In the genomic region with DNA sequence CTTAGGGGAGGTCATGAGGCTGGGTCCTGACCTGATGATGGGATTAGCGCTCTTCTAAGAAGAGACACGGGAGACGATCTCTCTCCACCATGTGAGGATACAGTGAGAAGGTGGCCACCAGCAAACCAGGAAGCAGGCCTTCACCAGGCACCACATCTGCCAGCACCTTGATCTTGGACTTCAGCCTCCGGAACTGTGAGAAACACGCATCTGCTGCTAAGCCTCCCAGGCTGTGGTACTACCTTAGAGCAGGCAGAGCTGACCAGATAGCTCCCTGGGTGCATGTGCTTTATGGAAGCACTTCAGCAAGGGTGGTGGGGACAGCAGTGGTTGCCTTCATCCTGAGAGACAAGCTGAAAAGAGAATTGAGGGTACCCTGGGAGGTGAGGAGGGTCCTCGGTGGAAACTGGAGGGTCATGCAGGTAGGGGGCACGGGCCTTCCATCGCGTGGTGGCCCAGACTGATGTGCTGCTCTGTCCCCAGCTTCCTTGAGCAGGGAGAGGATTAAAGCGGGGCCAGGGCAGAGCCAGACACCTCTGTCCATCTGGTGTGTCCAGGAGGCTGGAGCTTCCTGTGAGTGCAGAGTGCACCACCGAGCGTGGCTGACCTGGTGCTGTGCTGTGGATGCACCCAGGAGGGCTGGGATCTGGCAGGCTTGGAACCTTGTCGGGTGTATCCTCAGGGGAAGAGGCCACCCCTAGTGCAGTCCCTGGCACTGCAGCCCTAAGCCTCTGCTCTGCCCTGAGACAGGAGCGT, we compare ENCODE assay signal across 21 cellular contexts. TPM values are rescaled to one million over a fixed set of nuclear protein-coding genes. Genes with fewer than 3 reads are reported as not detected.
DNase-seq lines count a peak whose midpoint lies in the region; ATAC-seq, FAIRE-seq and TF ChIP-seq lines count a peak whose summit lies in the region.
"Had no signal": no experiment of that assay in that cellular context is flagged by ENCODE, and none has a peak within 500 bp of the region (broad histone marks: within the 10 kb centered on the region; RNA-seq: fewer than 3 reads in every experiment).

No MANE protein-coding gene starts in this region.

- POLR2A ChIA-PET in IMR-90 (lab: Charles Lee; ENCODE audit: unreplicated experiment) (no interaction called here), H1 (lab: Charles Lee; ENCODE audit: partially characterized antibody) (interaction anchor here (1.1 kb wide), 1 partner anchor 277 kb away, joined by 4 read pairs; no protein-coding TSS in a partner anchor)

- in situ Hi-C loops in IMR-90 (cut with MboI; ENCODE audit: low sequenced_read_pairs): no loop called here

- CTCF ChIA-PET in IMR-90 (lab: Yijun Ruan, JAX) (no interaction called here), H1 (lab: Charles Lee; ENCODE audit: partially characterized antibody) (interaction anchor here (1.0 to 1.5 kb wide), 3 partner anchors 26 to 40 kb away, joined by 3 read pairs; no protein-coding TSS in a partner anchor)

- H3K4me1 Mint-ChIP-seq in neural crest cell: peaks cover 22% of the 10 kb centered on the region
- H3K4me1 Mint-ChIP-seq in stimulated activated naive B cell treated with anti-CD40 and anti-IgM and Interleukin-4, amounts not matched to agents 10 μg/mL and 1 μg/mL and 100 μg/mL, for 72 hours: no peaks in the 10 kb centered on the region
- H3K4me1 Mint-ChIP-seq: IgD-negative memory B cell had no signal

- H3K56ac ChIP-seq in IMR-90 (ENCODE audit: extremely low read depth, insufficient read depth, low read length) (no peak overlapping the region), H1 (replicated peaks; ENCODE audit: insufficient read length, low read depth, low read length) (no peak overlapping the region)

- 0 out of 2 replicates have a peak overlapping the region, but pooled peaks have one; percentile 21 for H4K5ac ChIP-seq in IMR-90 (ENCODE audit: low read depth, low read length)
- no peak overlapping the region for H4K5ac ChIP-seq in H1 (ENCODE audit: insufficient read length, low read depth, low read length)

- H3K79me2 ChIP-seq in H1 (ENCODE audit: control insufficient read depth in 1 of 2, insufficient read depth in 2 of 2, low read length in 2 of 2): no peaks in the 10 kb centered on the region

- H4K8ac ChIP-seq in IMR-90 (ENCODE audit: low read depth in 2 of 2, low read length in 2 of 2): peak overlapping the region; percentile 96 to 98; a peak in 2 of 4 replicates
- peak overlapping the region; percentile 72; the same call in 1 of the 2 replicates for H4K8ac ChIP-seq in H1 (ENCODE audit: extremely low read depth, insufficient read depth, low read length)

- H2AFZ ChIP-seq in IMR-90 (replicated peaks; ENCODE audit: low read length, poor library complexity): peak overlapping the region; percentile 62
- no peak overlapping the region for H2AFZ ChIP-seq in H1 (ENCODE audit: low read length)

- H3K14ac ChIP-seq in IMR-90 (replicated peaks; ENCODE audit: low read depth, low read length): peak overlapping the region; percentile 99
- no peak overlapping the region for H3K14ac ChIP-seq in H1 (ENCODE audit: insufficient read length)

- H3K27me3 ChIP-seq in IMR-90 (ENCODE audit: control insufficient read depth, insufficient read depth, low read length) (no peaks in the 10 kb centered on the region), H1 (replicated peaks in 1 of 4; ENCODE audit: control insufficient read depth in 3 of 4, extremely low read depth in 1 of 4, insufficient read depth in 3 of 4, low read length in 3 of 4) (no peaks in the 10 kb centered on the region)

- TF ChIP-seq EP300 in H1 (IDR thresholded peaks at IDR 0.05; ENCODE audit: borderline replicate concordance in 1 of 2, low read depth in 2 of 2, low read length in 2 of 2): no peak

- H3K27ac Mint-ChIP-seq in neural crest cell (ENCODE audit: unreplicated experiment): peak overlapping the region; percentile 8
- no peak overlapping the region for H3K27ac Mint-ChIP-seq in stimulated activated naive B cell treated with anti-CD40 and anti-IgM and Interleukin-4, amounts not matched to agents 10 μg/mL and 1 μg/mL and 100 μg/mL, for 72 hours
- H3K27ac Mint-ChIP-seq: IgD-negative memory B cell had no signal

- dilution Hi-C loops in IMR-90 (cut with HindIII; ENCODE audit: low sequenced_read_pairs, unreplicated experiment): no loop called here

- no peak for FAIRE-seq in H1 (lab: Jason Lieb, UNC)
- FAIRE-seq: small intestine had no signal

- H2BK20ac ChIP-seq in IMR-90 (ENCODE audit: low read depth, low read length): peak overlapping the region; percentile 100
- H2BK20ac ChIP-seq in H1 (ENCODE audit: low read length): peak overlapping the region; percentile 100

- H3K79me1 ChIP-seq in IMR-90 (ENCODE audit: low read depth in 1 of 2, low read length in 2 of 2) (0 out of 4 replicates have a peak, but pooled peaks cover 0 to 3% of the 10 kb centered on the region in 2 experiments), H1 (ENCODE audit: low read depth, low read length) (no peaks in the 10 kb centered on the region)

- peak overlapping the region; percentile 92; the same call in 2 of the 3 replicates for H2BK15ac ChIP-seq in IMR-90 (ENCODE audit: low read depth, low read length)
- H2BK15ac ChIP-seq in H1 (ENCODE audit: low read length): peak overlapping the region; percentile 53; the same call in 1 of the 2 replicates

- H2BK120ac ChIP-seq in IMR-90 (ENCODE audit: low read depth, low read length) (peak overlapping the region; percentile 100), H1 (replicated peaks; ENCODE audit: low read depth, low read length) (peak overlapping the region; percentile 63)

- H3K4me3 Mint-ChIP-seq in neural crest cell: no peak overlapping the region
- no peak overlapping the region for H3K4me3 Mint-ChIP-seq in stimulated activated naive B cell treated with anti-CD40 and anti-IgM and Interleukin-4, amounts not matched to agents 10 μg/mL and 1 μg/mL and 100 μg/mL, for 72 hours
- H3K4me3 Mint-ChIP-seq: IgD-negative memory B cell had no signal

- H3K9ac ChIP-seq in IMR-90 (ENCODE audit: low read depth, low read length): no peak overlapping the region
- H3K9ac ChIP-seq in H1 (replicated peaks in 1 of 4; ENCODE audit: extremely low read depth in 1 of 4, low read depth in 3 of 4, low read length in 3 of 4): peak overlapping the region in 1 of 4 experiments; percentile 42; a peak in 3 of 7 replicates

- H3K4me3 ChIP-seq in IMR-90 (ENCODE audit: insufficient read depth, low read depth, low read length): no peak overlapping the region
- H3K4me3 ChIP-seq in H1 (ENCODE audit: extremely low read depth in 1 of 4, insufficient read depth in 2 of 4, low read depth in 3 of 4, low read length in 4 of 4): no peak overlapping the region
- H3K4me3 ChIP-seq: prostate gland had no signal

- H4K20me1 ChIP-seq in IMR-90 (ENCODE audit: insufficient read depth, low read length): no peaks in the 10 kb centered on the region
- H4K20me1 ChIP-seq in H1 (replicated peaks in 1 of 2; ENCODE audit: control insufficient read depth in 1 of 2, insufficient read depth in 2 of 2, low read length in 2 of 2): no peaks in the 10 kb centered on the region

- H3K4ac ChIP-seq in IMR-90 (ENCODE audit: low read depth, low read length): peak overlapping the region; percentile 100
- peak overlapping the region; percentile 89 for H3K4ac ChIP-seq in H1 (replicated peaks; ENCODE audit: insufficient read length, low read depth, low read length)

- TF ChIP-seq RAD21 in IMR-90 (IDR thresholded peaks at IDR 0.05; ENCODE audit: low read length) (no peak), H1 (IDR thresholded peaks at IDR 0.05 in 1 of 2, conservative IDR thresholded peaks at IDR 0.05 in 1 of 2; ENCODE audit: low read depth in 2 of 2, low read length in 2 of 2) (no peak)

- H3K36me3 ChIP-seq in IMR-90 (ENCODE audit: control insufficient read depth, insufficient read depth, low read length) (no peaks in the 10 kb centered on the region), H1 (ENCODE audit: control insufficient read depth in 2 of 4, insufficient read depth in 4 of 4, low read length in 3 of 4) (no peaks in the 10 kb centered on the region)
- H3K36me3 ChIP-seq: prostate gland had no signal

- 92% methylated on average over 6 of the region's 14 CpGs; no CpG with 5 or more reads in 1 of the 2 experiments for WGBS in IMR-90 (ENCODE audit: extremely low coverage in 2 of 2, insufficient read length in 1 of 2), 2 experiments
- 88% methylated on average over 14 of the region's 14 CpGs; no CpG with 5 or more reads in 1 of the 2 experiments for WGBS in H1 (ENCODE audit: extremely low coverage in 1 of 2, insufficient coverage in 1 of 2, insufficient read length in 1 of 2, insufficient replicate concordance in 2 of 2, low coverage in 1 of 2, low lambda C conversion rate in 2 of 2, missing lambda C conversion rate in 1 of 2), 2 experiments

- DNase-seq in NCI-H82 (lab: John Stamatoyannopoulos, UW) (peak; percentile 26), NCI-H82 treated with DMSO at 0.1 percent for 48 hours (lab: John Stamatoyannopoulos, UW; ENCODE audit: unreplicated experiment) (no peak), IMR-90 (no peak), H1 (ENCODE audit: low read depth in 1 of 2, low spot score in 2 of 2) (no peak), neural crest cell (ENCODE audit: low read depth, low spot score) (no peak)
- DNase-seq in stimulated activated naive B cell treated with anti-CD40 and anti-IgM and Interleukin-4, amounts not matched to agents 10 μg/mL and 1 μg/mL and 100 μg/mL, for 72 hours: no peak
- DNase-seq: activated CD4-positive, alpha-beta T cell treated with anti-CD3 and anti-CD28 coated beads for 48 hours; activated CD8-positive, alpha-beta memory T cell treated with anti-CD3 and anti-CD28 coated beads, Interleukin-2, amount 50 U/mL, for 48 hours; activated gamma-delta T cell treated with Interleukin-2 at 50 U/mL for 16 hours; anterior cingulate cortex; NCI-H1436 treated with DMSO at 0.1 percent for 48 hours; NCI-H2171; NCI-H748 treated with DMSO at 0.1 percent for 48 hours; small intestine; stimulated activated CD4-positive, alpha-beta T cell treated with anti-CD3 and anti-CD28 coated beads, Interleukin-2, amount 100 ng/mL, for 48 hours; T1000 had no signal

- peak overlapping the region; percentile 99 for H2AK5ac ChIP-seq in IMR-90 (ENCODE audit: low read depth, low read length)
- peak overlapping the region; percentile 75 for H2AK5ac ChIP-seq in H1 (ENCODE audit: low read depth, low read length)

- TF ChIP-seq POLR2A in IMR-90 (IDR thresholded peaks at IDR 0.05; ENCODE audit: low read depth, low read length) (no peak), H1 (IDR thresholded peaks at IDR 0.05; ENCODE audit: control extremely low read depth in 1 of 2, low read depth in 2 of 2, low read length in 2 of 2) (no peak)

- H2BK5ac ChIP-seq in IMR-90 (ENCODE audit: low read depth, low read length, poor library complexity, severe bottlenecking) (peak overlapping the region; percentile 3), H1 (ENCODE audit: low read depth, low read length) (peak overlapping the region; percentile 100)

- TF ChIP-seq CTCF in IMR-90 (conservative IDR thresholded peaks at IDR 0.05; ENCODE audit: low read depth, low read length) (no peak), H1 (IDR thresholded peaks at IDR 0.05; ENCODE audit: control extremely low read depth in 1 of 3, insufficient read depth in 1 of 3, low read depth in 1 of 3, low read length in 3 of 3) (no peak), neural crest cell (conservative IDR thresholded peaks at IDR 0.05) (no peak)

- H4K91ac ChIP-seq in IMR-90 (ENCODE audit: insufficient read depth, low read depth, low read length) (peak overlapping the region; percentile 100), H1 (replicated peaks; ENCODE audit: insufficient read length, low read length) (peak overlapping the region; percentile 96)

- peak overlapping the region; percentile 98 for H3K23ac ChIP-seq in IMR-90 (ENCODE audit: low read depth, low read length)
- H3K23ac ChIP-seq in H1 (ENCODE audit: insufficient read length): no peak overlapping the region

- intact Hi-C loops in IMR-90 (cut with micrococcal nuclease): no loop called here

- H2BK12ac ChIP-seq in H1 (ENCODE audit: low read depth, low read length): peak overlapping the region; percentile 100

- peaks cover 14% of the 10 kb centered on the region for H3K4me1 ChIP-seq in IMR-90 (ENCODE audit: control insufficient read depth, insufficient read depth, low read length)
- peaks cover 6 to 25% (median 18%) of the 10 kb centered on the region in 4 experiments for H3K4me1 ChIP-seq in H1 (replicated peaks in 1 of 4; ENCODE audit: control insufficient read depth in 3 of 4, insufficient read depth in 4 of 4, low read length in 3 of 4)
- H3K4me1 ChIP-seq: prostate gland had no signal

- H3K27me3 Mint-ChIP-seq in neural crest cell (ENCODE audit: low read depth): peaks cover 44% of the 10 kb centered on the region
- H3K27me3 Mint-ChIP-seq in stimulated activated naive B cell treated with anti-CD40 and anti-IgM and Interleukin-4, amounts not matched to agents 10 μg/mL and 1 μg/mL and 100 μg/mL, for 72 hours: no peaks in the 10 kb centered on the region
- H3K27me3 Mint-ChIP-seq: IgD-negative memory B cell had no signal

- H3K18ac ChIP-seq in IMR-90 (ENCODE audit: low read depth, low read length) (no peak overlapping the region; the same call in 1 of the 2 replicates), H1 (ENCODE audit: extremely low read depth, low read length) (peak overlapping the region; percentile 93)

- ATAC-seq in IMR-90 (ENCODE audit: low read depth) (no peak; the same call in 1 of the 2 replicates), HG02870 (IDR thresholded peaks at IDR 0.05; ENCODE audit: unreplicated experiment) (no peak), HG03378 (IDR thresholded peaks at IDR 0.05; ENCODE audit: unreplicated experiment) (no peak)
- no peak for ATAC-seq in stimulated activated naive B cell treated with anti-CD40 and anti-IgM and Interleukin-4, amounts not matched to agents 10 μg/mL and 1 μg/mL and 100 μg/mL, for 72 hours (replicated peaks)

- H3K9me3 ChIP-seq in IMR-90 (ENCODE audit: control insufficient read depth, insufficient read depth, low read length) (no peaks in the 10 kb centered on the region), H1 (ENCODE audit: insufficient read depth in 2 of 2, low read depth in 1 of 2, low read length in 1 of 2) (no peaks in the 10 kb centered on the region)
- H3K9me3 ChIP-seq: prostate gland had no signal

- H3K27ac ChIP-seq in IMR-90 (ENCODE audit: insufficient read depth, low read length) (no peak overlapping the region), H1 (ENCODE audit: low read depth, low read length) (no peak overlapping the region)
- H3K27ac ChIP-seq: 22Rv1, prostate gland had no signal

- H2AK9ac ChIP-seq in IMR-90 (replicated peaks; ENCODE audit: low read depth, low read length, poor library complexity): peak overlapping the region; percentile 3

- no TSS peak for BruUV-seq in IMR-90 (replicated peaks; lab: Mats Ljungman, UMichigan)

- H3K36me3 Mint-ChIP-seq in neural crest cell (ENCODE audit: low read depth): no peaks in the 10 kb centered on the region
- H3K36me3 Mint-ChIP-seq in stimulated activated naive B cell treated with anti-CD40 and anti-IgM and Interleukin-4, amounts not matched to agents 10 μg/mL and 1 μg/mL and 100 μg/mL, for 72 hours: no peaks in the 10 kb centered on the region
- H3K36me3 Mint-ChIP-seq: IgD-negative memory B cell had no signal

- no peaks in the 10 kb centered on the region for H3K9me3 Mint-ChIP-seq in neural crest cell
- H3K9me3 Mint-ChIP-seq in stimulated activated naive B cell treated with anti-CD40 and anti-IgM and Interleukin-4, amounts not matched to agents 10 μg/mL and 1 μg/mL and 100 μg/mL, for 72 hours: no peaks in the 10 kb centered on the region
- H3K9me3 Mint-ChIP-seq: IgD-negative memory B cell had no signal

- H3K4me2 ChIP-seq in IMR-90 (ENCODE audit: low read depth, low read length): no peak overlapping the region
- H3K4me2 ChIP-seq in H1 (ENCODE audit: insufficient read depth in 1 of 2, low read depth in 2 of 2, low read length in 2 of 2): peak overlapping the region in 1 of 2 experiments; percentile 57; a peak in 1 of 4 replicates

- no peaks in the 10 kb centered on the region for H3K23me2 ChIP-seq in H1 (ENCODE audit: low read depth, low read length)

- H3K9me1 ChIP-seq in IMR-90 (ENCODE audit: insufficient read depth, low read length): peaks cover 10% of the 10 kb centered on the region

RNA-seq across cellular contexts. Expression of a gene that starts 42.9 kb away (rescaled TPM):
- total RNA-seq in IMR-90 (2012; rRNA removed) (29.7 and 29.9 TPM in 2 replicates), neural crest cell (39.8 and 40.3 TPM in 2 replicates)
- polyA plus RNA-seq in IMR-90 (2012; rRNA removed) (36.9 and 39.7 TPM in 2 replicates), H1 (2011; rRNA removed) (37.4 and 61.3 TPM in 2 replicates)
- polyA plus RNA-seq in IMR-90 (2012; cell fraction: cytosol; rRNA removed): 22.1 and 48.3 TPM in 2 replicates
- 21.0 and 34.4 TPM in 2 replicates for polyA plus RNA-seq in IMR-90 (2012; cell fraction: nucleus; rRNA removed; ENCODE audit: low replicate concordance)
- 72.8 and 74.6 TPM in 2 replicates for total RNA-seq in H1 (2021; fragmentation: NEBNext Ultra II Directional; extraction: Animal tissue kit (Norgen Biotek cat#: 25700))
- 37.9 TPM for polyA plus RNA-seq in H1 (2011; cell fraction: cytosol; rRNA removed)
- 51.0 TPM for polyA plus RNA-seq in H1 (2011; cell fraction: nucleus; rRNA removed)
- polyA plus RNA-seq in H1 (2012, experiment 1 of 2): 44.2 to 60.1 TPM (median 56.3 TPM) in 4 replicates
- polyA plus RNA-seq in H1 (2012, experiment 2 of 2): 57.3 TPM
- polyA plus RNA-seq in H1 (2013, experiment 1 of 2): 41.0 TPM
- 45.1 TPM for polyA plus RNA-seq in H1 (2013, experiment 2 of 2)
- polyA minus RNA-seq in H1 (2011; rRNA and poly(A)+ RNA removed): 26.9 and 34.9 TPM in 2 replicates
- polyA minus RNA-seq in H1 (2011; cell fraction: cytosol; rRNA and poly(A)+ RNA removed): 49.1 TPM
- 74.6 TPM for polyA minus RNA-seq in H1 (2011; cell fraction: nucleus; rRNA and poly(A)+ RNA removed)
